9 cellular contexts compared by ENCODE assay signal in genomic region chr1:30106125-30106524, GRCh38.
A peak's percentile ranks its signal among the peaks of the same experiment; 100 is the strongest.
DNase-seq lines count a peak whose midpoint lies in the region; TF ChIP-seq lines count a peak whose summit lies in the region.
"Had no signal": no experiment of that assay in that cellular context is flagged by ENCODE, and none has a peak within 500 bp of the region (broad histone marks: within the 10 kb centered on the region; RNA-seq: fewer than 3 reads in every experiment).

No MANE protein-coding gene starts in this region.

- TF ChIP-seq CTCF in GM10266 (IDR thresholded peaks at IDR 0.05; ENCODE audit: control insufficient read depth, insufficient read depth, low read depth, missing control alignments) (peak; percentile 25), choroid plexus epithelial cell (conservative IDR thresholded peaks at IDR 0.05; ENCODE audit: low read depth, low read length) (peak; percentile 70), nephron progenitor cell (IDR thresholded peaks at IDR 0.05) (peak; percentile 64)

- H3K36me3 Mint-ChIP-seq in nephron progenitor cell (ENCODE audit: low read depth): no peaks in the 10 kb centered on the region

- peaks cover 8% of the 10 kb centered on the region for H3K4me1 Mint-ChIP-seq in nephron progenitor cell

- H3K27me3 Mint-ChIP-seq in nephron progenitor cell (ENCODE audit: low read depth, poor library complexity): peaks cover 61% of the 10 kb centered on the region

- H3K27ac Mint-ChIP-seq in nephron progenitor cell: no peak overlapping the region
- H3K27ac Mint-ChIP-seq: T-helper 1 cell treated with Interleukin-12 subunit alpha and Interleukin-12 subunit beta and Interleukin-4 antibody, amounts not matched to agents 30 μg/mL and 1 μg/mL, for 36 hours had no signal

- no peak for DNase-seq in GM10266 (ENCODE audit: extremely low spot score)
- peak; percentile 13 for DNase-seq in MV-4-11 (lab: John Stamatoyannopoulos, UW)
- DNase-seq in choroid plexus epithelial cell (ENCODE audit: low read depth): peak; percentile 47
- DNase-seq in nephron progenitor cell: peak; percentile 70
- no peak for DNase-seq in effector CD4-positive, alpha-beta T cell
- no peak for DNase-seq in NCI-H1436 (lab: John Stamatoyannopoulos, UW)
- DNase-seq in NCI-H2227 treated with DMSO at 0.1 percent for 48 hours (lab: John Stamatoyannopoulos, UW): no peak
- DNase-seq in effector CD8-positive, alpha-beta T cell (lab: John Stamatoyannopoulos, UW): no peak

- no peaks in the 10 kb centered on the region for H3K9me3 Mint-ChIP-seq in nephron progenitor cell
- H3K9me3 Mint-ChIP-seq: T-helper 1 cell treated with Interleukin-12 subunit alpha and Interleukin-12 subunit beta and Interleukin-4 antibody, amounts not matched to agents 30 μg/mL and 1 μg/mL, for 36 hours had no signal

- no peak overlapping the region for H3K4me3 ChIP-seq in choroid plexus epithelial cell (ENCODE audit: low read depth, low read length)

- no peak overlapping the region for H3K4me3 Mint-ChIP-seq in nephron progenitor cell
- H3K4me3 Mint-ChIP-seq: T-helper 1 cell treated with Interleukin-12 subunit alpha and Interleukin-12 subunit beta and Interleukin-4 antibody, amounts not matched to agents 30 μg/mL and 1 μg/mL, for 36 hours had no signal

Comparison
In these comparisons a context has a peak if more than half of its experiments do, and no peak if none do; other contexts are left out.
1. DNase-seq: peak in MV-4-11 (single experiment), choroid plexus epithelial cell (single experiment) and nephron progenitor cell (single experiment); none in GM10266 (single experiment), effector CD4-positive, alpha-beta T cell (single experiment), NCI-H1436 (single experiment), NCI-H2227 treated with DMSO at 0.1 percent for 48 hours (single experiment) and effector CD8-positive, alpha-beta T cell (single experiment).
2. Peak in every context shown above with its lines, with median percentiles within 50 percentile points of each other: CTCF ChIP-seq.